ENCODE assay signal across 21 cellular contexts in genomic region chr12:25424186-25424854, GRCh38.
"Had no signal": no experiment of that assay in that cellular context is flagged by ENCODE, and none has a peak within 500 bp of the region (broad histone marks: within the 10 kb centered on the region; RNA-seq: fewer than 3 reads in every experiment).

No MANE protein-coding gene starts in this region.

- H3K4me1 Mint-ChIP-seq: activated CD4-positive, alpha-beta T cell treated with anti-CD3 and anti-CD28 coated beads, Interleukin-2, amount 10 ng/mL, durations not matched to agents 24 days and 14 days; stimulated activated effector memory CD8-positive, alpha-beta T cell treated with anti-CD3 and anti-CD28 coated beads, Interleukin-12 subunit alpha, Interleukin-12 subunit beta, amount 100 ng/mL, for 72 hours had no signal

- H3K4me3 Mint-ChIP-seq: activated CD4-positive, alpha-beta T cell treated with anti-CD3 and anti-CD28 coated beads, Interleukin-2, amount 10 ng/mL, durations not matched to agents 24 days and 14 days; activated CD8-positive, alpha-beta T cell treated with anti-CD3 and anti-CD28 coated beads for 36 hours; activated T-cell treated with anti-CD3 and anti-CD28 coated beads, Interleukin-2, amount 50 U/mL, for 24 hours; stimulated activated effector memory CD8-positive, alpha-beta T cell treated with anti-CD3 and anti-CD28 coated beads, Interleukin-12 subunit alpha, Interleukin-12 subunit beta, amount 100 ng/mL, for 72 hours had no signal

- H3K27ac Mint-ChIP-seq: activated CD4-positive, alpha-beta T cell treated with anti-CD3 and anti-CD28 coated beads, Interleukin-2, amount 10 ng/mL, durations not matched to agents 24 days and 14 days; activated CD8-positive, alpha-beta T cell treated with anti-CD3 and anti-CD28 coated beads for 36 hours; activated T-cell treated with anti-CD3 and anti-CD28 coated beads, Interleukin-2, amount 50 U/mL, for 24 hours; stimulated activated effector memory CD8-positive, alpha-beta T cell treated with anti-CD3 and anti-CD28 coated beads, Interleukin-12 subunit alpha, Interleukin-12 subunit beta, amount 100 ng/mL, for 72 hours had no signal

- H3K4me3 ChIP-seq: esophagus muscularis mucosa, left lung, ovary, right lobe of liver, SK-N-MC, smooth muscle cell, stomach, upper lobe of right lung had no signal

- H3K4me2 ChIP-seq: smooth muscle cell had no signal

- H3K9me3 Mint-ChIP-seq: activated CD4-positive, alpha-beta T cell treated with anti-CD3 and anti-CD28 coated beads, Interleukin-2, amount 10 ng/mL, durations not matched to agents 24 days and 14 days; activated CD8-positive, alpha-beta T cell treated with anti-CD3 and anti-CD28 coated beads for 36 hours; activated T-cell treated with anti-CD3 and anti-CD28 coated beads, Interleukin-2, amount 50 U/mL, for 24 hours; stimulated activated effector memory CD8-positive, alpha-beta T cell treated with anti-CD3 and anti-CD28 coated beads, Interleukin-12 subunit alpha, Interleukin-12 subunit beta, amount 100 ng/mL, for 72 hours had no signal

- H3K27me3 ChIP-seq: esophagus muscularis mucosa, left lung, ovary, right lobe of liver, stomach, upper lobe of right lung had no signal

- H3K36me3 ChIP-seq: esophagus muscularis mucosa, left lung, ovary, right lobe of liver, stomach, upper lobe of right lung had no signal

- H3K27ac ChIP-seq: esophagus muscularis mucosa, left lung, ovary, right lobe of liver, SK-N-MC, stomach, upper lobe of right lung had no signal

- DNase-seq: activated CD4-positive, alpha-beta T cell treated with anti-CD3 and anti-CD28 coated beads, Interleukin-2, amount 10 ng/mL, durations not matched to agents 24 days and 14 days; activated CD4-positive, CD25-positive, alpha-beta regulatory T cell; activated CD8-positive, alpha-beta T cell treated with anti-CD3 and anti-CD28 coated beads for 36 hours; activated effector memory CD4-positive, alpha-beta T cell treated with Interleukin-2 at 50 U/mL for 16 hours; activated naive CD4-positive, alpha-beta T cell treated with anti-CD3 and anti-CD28 coated beads, Interleukin-2, amount 50 U/mL, for 16 hours; activated T-cell treated with anti-CD3 and anti-CD28 coated beads, Interleukin-2, amount 50 U/mL, for 24 hours; dermis blood vessel endothelial cell; effector memory CD4-positive, alpha-beta T cell; head of caudate nucleus; left lung; ovary; right lobe of liver; stimulated activated CD4-positive, alpha-beta T cell treated with anti-CD3 and anti-CD28 coated beads, Interleukin-4, amount 100 ng/mL, for 24 hours; stomach; T-helper 1 cell; T-helper 9 cell; upper lobe of right lung had no signal

- H3K27me3 Mint-ChIP-seq: activated CD8-positive, alpha-beta T cell treated with anti-CD3 and anti-CD28 coated beads for 36 hours; activated T-cell treated with anti-CD3 and anti-CD28 coated beads, Interleukin-2, amount 50 U/mL, for 24 hours had no signal

- ATAC-seq: activated CD8-positive, alpha-beta T cell treated with anti-CD3 and anti-CD28 coated beads for 36 hours; left lung; stimulated activated effector memory CD8-positive, alpha-beta T cell treated with anti-CD3 and anti-CD28 coated beads, Interleukin-12 subunit alpha, Interleukin-12 subunit beta, amount 100 ng/mL, for 72 hours; upper lobe of right lung had no signal

- H3K4me1 ChIP-seq: left lung, right lobe of liver, upper lobe of right lung had no signal

- H3K36me3 Mint-ChIP-seq: stimulated activated effector memory CD8-positive, alpha-beta T cell treated with anti-CD3 and anti-CD28 coated beads, Interleukin-12 subunit alpha, Interleukin-12 subunit beta, amount 100 ng/mL, for 72 hours had no signal

- H3K9me3 ChIP-seq: esophagus muscularis mucosa, left lung, ovary, right lobe of liver, stomach, upper lobe of right lung had no signal
